In the genomic region with DNA sequence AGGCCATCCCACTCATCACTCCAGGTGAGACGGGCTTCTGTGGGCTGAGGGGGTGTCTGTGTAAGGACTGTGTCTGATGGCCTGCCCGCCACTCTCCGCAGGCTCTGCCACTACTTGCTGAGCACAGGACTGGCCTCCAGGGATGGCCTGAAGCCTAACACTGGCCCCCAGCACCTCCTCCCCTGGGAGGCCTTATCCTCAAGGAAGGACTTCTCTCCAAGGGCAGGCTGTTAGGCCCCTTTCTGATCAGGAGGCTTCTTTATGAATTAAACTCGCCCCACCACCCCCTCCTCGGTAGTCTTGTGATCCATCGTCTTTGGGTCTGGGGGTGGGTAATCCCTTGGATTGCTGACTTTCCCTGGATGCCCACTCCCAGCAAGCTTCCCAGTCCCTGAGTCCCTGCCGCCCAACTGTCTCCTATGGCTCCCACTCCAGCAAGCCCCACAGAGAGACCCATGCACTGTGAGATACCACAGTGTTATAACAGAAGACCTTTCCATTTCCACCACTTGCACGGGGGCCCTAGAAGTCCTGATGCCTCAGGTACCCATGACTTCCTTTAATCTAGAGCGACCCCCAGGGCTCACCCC, we compare ENCODE assay signal across 15 cellular contexts. TPM values are rescaled to one million over a fixed set of nuclear protein-coding genes. Genes with fewer than 3 reads are reported as not detected.
DNase-seq lines count a peak whose midpoint lies in the region; ATAC-seq and TF ChIP-seq lines count a peak whose summit lies in the region.
"Had no signal": no experiment of that assay in that cellular context is flagged by ENCODE, and none has a peak within 500 bp of the region (broad histone marks: within the 10 kb centered on the region; RNA-seq: fewer than 3 reads in every experiment).

No MANE protein-coding gene starts in this region.

- no peaks in the 10 kb centered on the region for H3K9me3 Mint-ChIP-seq in chondrocyte (ENCODE audit: low read depth)
- no peaks in the 10 kb centered on the region for H3K9me3 Mint-ChIP-seq in type B pancreatic cell
- H3K9me3 Mint-ChIP-seq: CD4-positive, alpha-beta memory T cell; IgD-negative memory B cell had no signal

- DNase-seq in D341Med (ENCODE audit: low spot score) (peak; percentile 20), chondrocyte (ENCODE audit: low spot score) (peak; percentile 75), posterior vena cava (ENCODE audit: low spot score) (peak; percentile 36), type B pancreatic cell (ENCODE audit: extremely low spot score, unreplicated experiment) (no peak), Peyer's patch (no peak), ACHN (no peak)
- DNase-seq: C1 segment of cervical spinal cord; CD4-positive, alpha-beta memory T cell; DMS53; GF-D8 had no signal

- H3K27ac ChIP-seq in Peyer's patch: no peak overlapping the region

- in situ Hi-C loops in ACHN (cut with HindIII; ENCODE audit: low pct_ligation_motif_present, low pct_unique_long_range_greater_than_20kb, low sequenced_read_pairs): no loop called here

- H3K4me3 Mint-ChIP-seq in chondrocyte (ENCODE audit: unreplicated experiment) (no peak overlapping the region), type B pancreatic cell (no peak overlapping the region)
- H3K4me3 Mint-ChIP-seq: B cell; CD4-positive, alpha-beta memory T cell; IgD-negative memory B cell had no signal

- H3K36me3 Mint-ChIP-seq in chondrocyte (ENCODE audit: low read depth): no peaks in the 10 kb centered on the region
- H3K36me3 Mint-ChIP-seq in type B pancreatic cell: no peaks in the 10 kb centered on the region
- H3K36me3 Mint-ChIP-seq: CD4-positive, alpha-beta memory T cell; IgD-negative memory B cell had no signal

- no peak overlapping the region for H3K4me3 ChIP-seq in Peyer's patch

- intact Hi-C loops in posterior vena cava (cut with DNase I): no loop called here

- TF ChIP-seq CTCF in chondrocyte (IDR thresholded peaks at IDR 0.05) (no peak), type B pancreatic cell (conservative IDR thresholded peaks at IDR 0.05) (no peak), Peyer's patch (IDR thresholded peaks at IDR 0.05) (no peak)

- no peaks in the 10 kb centered on the region for H3K36me3 ChIP-seq in Peyer's patch

- no peaks in the 10 kb centered on the region for H3K4me1 ChIP-seq in Peyer's patch

- H3K27me3 Mint-ChIP-seq in chondrocyte (ENCODE audit: low read depth) (no peaks in the 10 kb centered on the region), type B pancreatic cell (no peaks in the 10 kb centered on the region)
- H3K27me3 Mint-ChIP-seq: CD4-positive, alpha-beta memory T cell had no signal

- ATAC-seq in GM21786 (IDR thresholded peaks at IDR 0.05; ENCODE audit: unreplicated experiment): no peak

- H3K27me3 ChIP-seq in Peyer's patch: no peaks in the 10 kb centered on the region

- TF ChIP-seq POLR2A in Peyer's patch (IDR thresholded peaks at IDR 0.05): no peak

- no peaks in the 10 kb centered on the region for H3K9me3 ChIP-seq in Peyer's patch

- H3K27ac Mint-ChIP-seq in chondrocyte (ENCODE audit: unreplicated experiment) (no peak overlapping the region), type B pancreatic cell (peak overlapping the region; percentile 85)
- H3K27ac Mint-ChIP-seq: B cell had no signal

- peaks cover 4% of the 10 kb centered on the region for H3K4me1 Mint-ChIP-seq in chondrocyte (ENCODE audit: low read depth)
- H3K4me1 Mint-ChIP-seq in type B pancreatic cell (ENCODE audit: unreplicated experiment): peaks cover 9% of the 10 kb centered on the region
- H3K4me1 Mint-ChIP-seq: B cell had no signal

RNA-seq across cellular contexts. Expression of a gene that starts 4.7 kb away (rescaled TPM):
- total RNA-seq in chondrocyte (not detected in 3 replicates), posterior vena cava (not detected), type B pancreatic cell (ENCODE audit: low replicate concordance) (0.97 and 3.1 TPM in 2 replicates), Peyer's patch (not detected)
- total RNA-seq: A172; B cell; CD4-positive, alpha-beta memory T cell; HT1080 had no signal

RNA-seq across cellular contexts. Expression of a gene that starts 32.8 kb away (rescaled TPM):
- total RNA-seq in chondrocyte (122 to 126 TPM (median 123 TPM) in 3 replicates), posterior vena cava (100 to 1,000 TPM; 109 to 112 TPM), type B pancreatic cell (ENCODE audit: low replicate concordance) (220 and 287 TPM in 2 replicates), Peyer's patch (100 to 1,000 TPM; 145 to 177 (median 160) TPM)

Comparison
In these comparisons a context has a peak if more than half of its experiments do, and no peak if none do; other contexts are left out.
1. DNase-seq: peak in D341Med (single experiment), chondrocyte (single experiment) and posterior vena cava (single experiment); none in type B pancreatic cell (single experiment), Peyer's patch (0 of 3) and ACHN (single experiment).